Comparison of ENCODE assay signal across 8 cellular contexts in genomic region chr7:131072505-131073091, GRCh38.
A peak's percentile ranks its signal among the peaks of the same experiment; 100 is the strongest.
DNase-seq lines count a peak whose midpoint lies in the region; ATAC-seq, FAIRE-seq and TF ChIP-seq lines count a peak whose summit lies in the region.

No MANE protein-coding gene starts in this region.

- no peak for FAIRE-seq in kidney (lab: Jason Lieb, UNC)

- TF ChIP-seq CTCF in Loucy (conservative IDR thresholded peaks at IDR 0.05; ENCODE audit: low read length) (no peak), kidney (IDR thresholded peaks at IDR 0.05; ENCODE audit: borderline replicate concordance, extremely low read depth, insufficient read depth) (no peak), chondrocyte (IDR thresholded peaks at IDR 0.05) (no peak)

- H3K27me3 Mint-ChIP-seq in CD4-positive, CD25-positive, alpha-beta regulatory T cell, result peaks cover 5% of the 10 kb centered on the region
- no peaks in the 10 kb centered on the region for H3K27me3 Mint-ChIP-seq in activated naive CD8-positive, alpha-beta T cell treated with anti-CD3 and anti-CD28 coated beads for 36 hours
- H3K27me3 Mint-ChIP-seq in chondrocyte (ENCODE audit: low read depth), result no peaks in the 10 kb centered on the region

- H3K4me3 ChIP-seq in CD4-positive, CD25-positive, alpha-beta regulatory T cell (ENCODE audit: low read depth, low read length), result peak overlapping the region; percentile 22
- H3K4me3 ChIP-seq in Loucy (ENCODE audit: low read length, poor library complexity, severe bottlenecking), result peak overlapping the region; percentile 40
- peak overlapping the region in 1 of 2 donors; percentile 26 for H3K4me3 ChIP-seq in kidney (ENCODE audit: low read length in 2 of 2)

- H3F3A ChIP-seq in Loucy (ENCODE audit: low read depth), result no peaks in the 10 kb centered on the region

- ATAC-seq in CD4-positive, CD25-positive, alpha-beta regulatory T cell (ENCODE audit: low read depth in 2 of 2), result no peak

- intact Hi-C loops in kidney (cut with DNase I), result no loop called here

- no peaks in the 10 kb centered on the region for H3K79me2 ChIP-seq in Loucy (ENCODE audit: insufficient read depth, low read length)

- no peaks in the 10 kb centered on the region for H3K9me2 ChIP-seq in Loucy (replicated peaks; ENCODE audit: low read depth, low read length)

- H3K36me3 ChIP-seq in CD4-positive, CD25-positive, alpha-beta regulatory T cell (ENCODE audit: control insufficient read depth, insufficient read depth, low read length), result peaks cover 39% of the 10 kb centered on the region
- no peaks in the 10 kb centered on the region for H3K36me3 ChIP-seq in Loucy (ENCODE audit: insufficient read depth, low read length)
- peaks cover 0 to 4% of the 10 kb centered on the region in 2 donors for H3K36me3 ChIP-seq in kidney (ENCODE audit: control insufficient read depth in 1 of 2, insufficient read depth in 2 of 2, low read length in 2 of 2)

- peaks cover 27% of the 10 kb centered on the region for H3K36me3 Mint-ChIP-seq in CD4-positive, CD25-positive, alpha-beta regulatory T cell
- peaks cover 37% of the 10 kb centered on the region for H3K36me3 Mint-ChIP-seq in activated naive CD8-positive, alpha-beta T cell treated with anti-CD3 and anti-CD28 coated beads for 36 hours
- peaks cover 2% of the 10 kb centered on the region for H3K36me3 Mint-ChIP-seq in chondrocyte (ENCODE audit: low read depth)

- H3K4me1 Mint-ChIP-seq in CD4-positive, CD25-positive, alpha-beta regulatory T cell, result peaks cover 60 to 87% (median 74%) of the 10 kb centered on the region in 4 donors
- peaks cover 60% of the 10 kb centered on the region for H3K4me1 Mint-ChIP-seq in activated naive CD8-positive, alpha-beta T cell treated with anti-CD3 and anti-CD28 coated beads for 36 hours
- peaks cover 35% of the 10 kb centered on the region for H3K4me1 Mint-ChIP-seq in chondrocyte (ENCODE audit: low read depth)

- H2AFZ ChIP-seq in Loucy (ENCODE audit: low read length), result no peak overlapping the region

- H3K9ac ChIP-seq in Loucy (ENCODE audit: low read depth, low read length, poor library complexity, severe bottlenecking) (no peak overlapping the region), kidney (ENCODE audit: low read length in 2 of 2) (peak overlapping the region in 1 of 2 donors; percentile 12)

- peak overlapping the region; percentile 26 for H3K4me2 ChIP-seq in Loucy (ENCODE audit: low read depth, low read length, poor library complexity, severe bottlenecking)

- no peaks in the 10 kb centered on the region for H4K20me1 ChIP-seq in Loucy (ENCODE audit: insufficient read depth, low read length, poor library complexity, severe bottlenecking)

- peaks cover 0 to 2% (median 0%) of the 10 kb centered on the region in 7 donors for H3K9me3 Mint-ChIP-seq in CD4-positive, CD25-positive, alpha-beta regulatory T cell
- no peaks in the 10 kb centered on the region for H3K9me3 Mint-ChIP-seq in activated naive CD8-positive, alpha-beta T cell treated with anti-CD3 and anti-CD28 coated beads for 36 hours
- no peaks in the 10 kb centered on the region for H3K9me3 Mint-ChIP-seq in chondrocyte (ENCODE audit: low read depth)

- peaks cover 84% of the 10 kb centered on the region for H3K4me1 ChIP-seq in CD4-positive, CD25-positive, alpha-beta regulatory T cell (ENCODE audit: control insufficient read depth, insufficient read depth, low read length, poor library complexity, severe bottlenecking)
- H3K4me1 ChIP-seq in Loucy (ENCODE audit: insufficient read depth, low read length, poor library complexity, severe bottlenecking) (peaks cover under 1% of the 10 kb centered on the region), kidney (ENCODE audit: control insufficient read depth in 1 of 2, insufficient read depth in 1 of 2, low read depth in 1 of 2, low read length in 2 of 2) (peaks cover 4 to 11% of the 10 kb centered on the region in 2 donors)

- H3K4me3 Mint-ChIP-seq in CD4-positive, CD25-positive, alpha-beta regulatory T cell, result peak overlapping the region; percentile 28 to 59 (median 35)
- H3K4me3 Mint-ChIP-seq in activated naive CD8-positive, alpha-beta T cell treated with anti-CD3 and anti-CD28 coated beads for 36 hours, result peak overlapping the region; percentile 25
- H3K4me3 Mint-ChIP-seq in chondrocyte (ENCODE audit: unreplicated experiment), result no peak overlapping the region

- DNase-seq in CD4-positive, CD25-positive, alpha-beta regulatory T cell, result no peak
- DNase-seq in activated naive CD8-positive, alpha-beta T cell treated with anti-CD3 and anti-CD28 coated beads for 36 hours, result no peak
- DNase-seq in kidney (no peak), chondrocyte (ENCODE audit: low spot score) (no peak), NCI-H1092 (lab: John Stamatoyannopoulos, UW) (no peak), activated gamma-delta T cell (lab: John Stamatoyannopoulos, UW) (no peak), retina (no peak)

- peak overlapping the region in 1 of 3 donors; percentile 86 for H3K27ac Mint-ChIP-seq in CD4-positive, CD25-positive, alpha-beta regulatory T cell
- H3K27ac Mint-ChIP-seq in activated naive CD8-positive, alpha-beta T cell treated with anti-CD3 and anti-CD28 coated beads for 36 hours, result peak overlapping the region; percentile 54
- no peak overlapping the region for H3K27ac Mint-ChIP-seq in chondrocyte (ENCODE audit: unreplicated experiment)

- H3K9me3 ChIP-seq in CD4-positive, CD25-positive, alpha-beta regulatory T cell (ENCODE audit: control insufficient read depth in 2 of 2, low read length in 2 of 2), result no peaks in the 10 kb centered on the region
- H3K9me3 ChIP-seq in Loucy (ENCODE audit: insufficient read depth, low read depth, low read length) (no peaks in the 10 kb centered on the region), kidney (ENCODE audit: control insufficient read depth in 1 of 2, low read length in 2 of 2) (no peaks in the 10 kb centered on the region)

- H3K27me3 ChIP-seq in CD4-positive, CD25-positive, alpha-beta regulatory T cell (ENCODE audit: control insufficient read depth, insufficient read depth, low read length), result no peaks in the 10 kb centered on the region
- no peaks in the 10 kb centered on the region for H3K27me3 ChIP-seq in Loucy (ENCODE audit: insufficient read depth, low read length, poor library complexity, severe bottlenecking)

- no peak overlapping the region for H3K27ac ChIP-seq in CD4-positive, CD25-positive, alpha-beta regulatory T cell (ENCODE audit: insufficient read depth, low read length, poor library complexity, severe bottlenecking)
- H3K27ac ChIP-seq in kidney (ENCODE audit: low read depth in 2 of 2, low read length in 2 of 2), result peak overlapping the region; percentile 16 to 52
